Comparison of ENCODE assay signal across 8 cellular contexts in genomic region chr19:39237200-39238184, GRCh38. TPM values are rescaled to one million over a fixed set of nuclear protein-coding genes. Genes with fewer than 3 reads are reported as not detected.
A peak's percentile ranks its signal among the peaks of the same experiment; 100 is the strongest.
DNase-seq lines count a peak whose midpoint lies in the region; ATAC-seq and TF ChIP-seq lines count a peak whose summit lies in the region.

No MANE protein-coding gene starts in this region.

- H3K79me2 ChIP-seq in smooth muscle cell (ENCODE audit: low read depth) = no peaks in the 10 kb centered on the region

- peaks cover 21% of the 10 kb centered on the region for H3K4me1 Mint-ChIP-seq in T-helper 17 cell

- no peaks in the 10 kb centered on the region for H3K36me3 Mint-ChIP-seq in T-helper 17 cell (ENCODE audit: low read depth)

- no peaks in the 10 kb centered on the region for H4K20me1 ChIP-seq in smooth muscle cell (ENCODE audit: low read depth)

- no peak overlapping the region for H3K9ac ChIP-seq in colonic mucosa (ENCODE audit: low read depth in 2 of 2, low read length in 2 of 2)
- H3K9ac ChIP-seq in smooth muscle cell (ENCODE audit: low read depth) = no peak overlapping the region

- H3K27ac Mint-ChIP-seq in T-helper 17 cell = peak overlapping the region; percentile 32

- H2AFZ ChIP-seq in smooth muscle cell (ENCODE audit: low read depth) = no peak overlapping the region

- H3K36me3 ChIP-seq in colonic mucosa (no peaks in the 10 kb centered on the region), smooth muscle cell (ENCODE audit: low read depth) (no peaks in the 10 kb centered on the region)

- no peak overlapping the region for H3K4me3 ChIP-seq in colonic mucosa
- H3K4me3 ChIP-seq in smooth muscle cell = no peak overlapping the region

- H3K27me3 Mint-ChIP-seq in T-helper 17 cell = peaks cover 5% of the 10 kb centered on the region

- H3F3A ChIP-seq in smooth muscle cell (ENCODE audit: low read depth) = no peaks in the 10 kb centered on the region

- CTCF ChIA-PET in GM10248 (lab: Yijun Ruan, JAX) = no interaction called here

- no peaks in the 10 kb centered on the region for H3K9me3 ChIP-seq in T-helper 17 cell (ENCODE audit: control insufficient read depth, low read length, poor library complexity, severe bottlenecking)
- H3K9me3 ChIP-seq in colonic mucosa = no peaks in the 10 kb centered on the region
- no peaks in the 10 kb centered on the region for H3K9me3 ChIP-seq in smooth muscle cell (replicated peaks; ENCODE audit: low read depth)

- DNase-seq in GM10248 (ENCODE audit: extremely low spot score) (peak; percentile 79), T-helper 17 cell (peak in 2 of 3 donors; percentile 12 to 14), colonic mucosa (peak; percentile 61), smooth muscle cell (lab: John Stamatoyannopoulos, UW; ENCODE audit: unreplicated experiment) (no peak), Right ventricle myocardium superior (no peak), DMS 273 (lab: John Stamatoyannopoulos, UW; ENCODE audit: unreplicated experiment) (no peak)
- peak in 2 of 3 experiments; percentile 24 to 26 for DNase-seq in stimulated activated CD4-positive, alpha-beta T cell treated with anti-CD3 and anti-CD28 coated beads, TNF-alpha, amount 100 ng/mL, for 4 hours (ENCODE audit: low read depth in 3 of 3)

- POLR2A ChIA-PET in GM10248 (lab: Yijun Ruan, JAX) = interaction anchor here (0.5 kb wide), 1 partner anchor 194 kb away, joined by 7 read pairs; no protein-coding TSS in a partner anchor

- ATAC-seq in HG02798 (IDR thresholded peaks at IDR 0.05; ENCODE audit: poor library complexity, unreplicated experiment) (peak; percentile 70), T-helper 17 cell (peak; percentile 74), Right ventricle myocardium superior (ENCODE audit: poor library complexity) (no peak)

- peak overlapping the region; percentile 80 for H3K4me3 Mint-ChIP-seq in T-helper 17 cell

- H3K27ac ChIP-seq in colonic mucosa (no peak overlapping the region), smooth muscle cell (ENCODE audit: low read depth) (no peak overlapping the region)

- 60% methylated on average over 18 of the region's 22 CpGs for WGBS in smooth muscle cell (ENCODE audit: low lambda C conversion rate)

- intact Hi-C loops in colonic mucosa (cut with DNase I) = no loop called here
- intact Hi-C loops in Right ventricle myocardium superior (cut with DNase I) = no loop called here

- H3K27me3 ChIP-seq in colonic mucosa (no peaks in the 10 kb centered on the region), smooth muscle cell (ENCODE audit: low read depth) (peaks cover 28% of the 10 kb centered on the region)

- TF ChIP-seq CTCF in GM10248 (IDR thresholded peaks at IDR 0.05; ENCODE audit: control extremely low read depth, extremely low read depth, low read depth, missing control alignments) (no peak), colonic mucosa (IDR thresholded peaks at IDR 0.05) (no peak), smooth muscle cell (IDR thresholded peaks at IDR 0.05; ENCODE audit: borderline replicate concordance, insufficient read depth, poor library complexity, severe bottlenecking) (no peak)

- H3K4me1 ChIP-seq in colonic mucosa (no peaks in the 10 kb centered on the region), smooth muscle cell (ENCODE audit: low read depth) (no peaks in the 10 kb centered on the region)

- no peak overlapping the region for H3K4me2 ChIP-seq in smooth muscle cell

RNA-seq across cellular contexts. Expression of gene IFNL3, which starts 7.3 kb away (rescaled TPM):
- total RNA-seq in T-helper 17 cell (not detected), colonic mucosa (not detected), smooth muscle cell (not detected in 2 replicates), Right ventricle myocardium superior (not detected)
- polyA plus RNA-seq in smooth muscle cell = 0.34 TPM in 1 of 2 replicates, not detected in the other

RNA-seq across cellular contexts. Expression of gene IFNL4, which starts 11.2 kb away (rescaled TPM):
- total RNA-seq in T-helper 17 cell = not detected
- total RNA-seq in colonic mucosa = not detected
- not detected in 2 replicates for total RNA-seq in smooth muscle cell
- 0.15 TPM in 1 of 2 replicates, not detected in the other for polyA plus RNA-seq in smooth muscle cell
- not detected for total RNA-seq in Right ventricle myocardium superior

RNA-seq across cellular contexts. Expression of gene IFNL2, which starts 30.7 kb away (rescaled TPM):
- total RNA-seq in T-helper 17 cell (not detected), colonic mucosa (not detected), smooth muscle cell (not detected in 2 replicates), Right ventricle myocardium superior (not detected)
- polyA plus RNA-seq in smooth muscle cell = not detected in 2 replicates

RNA-seq across cellular contexts. Expression of gene SYCN, which starts 33.4 kb away (rescaled TPM):
- not detected for total RNA-seq in T-helper 17 cell
- total RNA-seq in colonic mucosa = 1 to 10 TPM in 1 of 2 donors, not detected in 1; 2.1 TPM
- total RNA-seq in smooth muscle cell = not detected in 2 replicates
- not detected in 2 replicates for polyA plus RNA-seq in smooth muscle cell
- total RNA-seq in Right ventricle myocardium superior = not detected

RNA-seq across cellular contexts. Expression of gene NCCRP1, which starts 40.7 kb away (rescaled TPM):
- total RNA-seq in T-helper 17 cell = not detected
- not detected for total RNA-seq in colonic mucosa
- 2.2 and 4.0 TPM in 2 replicates for total RNA-seq in smooth muscle cell
- polyA plus RNA-seq in smooth muscle cell = 1.5 TPM in 2 replicates
- not detected for total RNA-seq in Right ventricle myocardium superior

Comparison
In these comparisons a context has a peak if more than half of its experiments do, and no peak if none do; other contexts are left out.
1. DNase-seq: peak in GM10248 (single experiment), T-helper 17 cell (2 of 3), colonic mucosa (single experiment) and stimulated activated CD4-positive, alpha-beta T cell treated with anti-CD3 and anti-CD28 coated beads, TNF-alpha, amount 100 ng/mL, for 4 hours (2 of 3); none in smooth muscle cell (single experiment), Right ventricle myocardium superior (single experiment) and DMS 273 (single experiment).